17 cellular contexts compared by ENCODE assay signal in the genomic region with DNA sequence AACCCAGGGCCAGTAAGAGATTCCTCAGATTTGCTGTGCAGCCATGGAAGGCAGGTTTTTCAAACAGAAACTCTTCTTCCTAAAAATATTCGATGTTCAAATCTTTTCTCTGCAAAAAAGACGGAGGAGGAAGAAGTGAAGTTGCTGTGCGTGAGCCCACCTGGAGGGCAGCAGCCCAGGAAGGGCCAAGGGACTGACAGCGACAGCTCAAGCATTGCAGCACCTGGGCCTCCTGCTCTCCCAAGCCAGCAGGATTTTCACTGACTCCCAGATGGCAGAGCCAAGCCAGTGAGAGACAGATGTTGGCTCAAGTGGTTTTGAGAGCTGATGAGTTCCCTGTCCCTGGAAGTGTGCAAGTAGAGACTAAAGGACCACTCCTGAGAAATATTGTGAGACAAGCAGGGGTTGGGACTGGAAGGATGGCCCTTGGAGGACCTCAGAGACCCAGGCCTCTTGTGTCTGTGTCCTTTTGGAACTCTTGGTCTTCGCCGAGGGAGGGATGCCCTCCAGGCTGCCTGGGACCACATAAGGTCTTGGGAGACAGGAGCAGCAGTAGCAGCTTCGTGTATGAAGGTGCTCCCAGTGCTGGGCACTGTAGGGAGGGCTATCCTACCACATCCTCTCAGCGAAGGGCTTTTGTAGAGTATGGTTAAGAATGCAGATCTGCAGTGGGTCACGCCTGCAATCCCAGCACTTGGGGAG. TPM values are rescaled to one million over a fixed set of nuclear protein-coding genes. Genes with fewer than 3 reads are reported as not detected.
DNase-seq lines count a peak whose midpoint lies in the region; ATAC-seq and TF ChIP-seq lines count a peak whose summit lies in the region.
"Had no signal": no experiment of that assay in that cellular context is flagged by ENCODE, and none has a peak within 500 bp of the region (broad histone marks: within the 10 kb centered on the region; RNA-seq: fewer than 3 reads in every experiment).

No MANE protein-coding gene starts in this region.

- no peak overlapping the region for H3K27ac Mint-ChIP-seq in CD4-positive, alpha-beta T cell
- no peak overlapping the region for H3K27ac Mint-ChIP-seq in memory B cell
- no peak overlapping the region for H3K27ac Mint-ChIP-seq in activated naive CD4-positive, alpha-beta T cell treated with anti-CD3 and anti-CD28 coated beads for 36 hours
- H3K27ac Mint-ChIP-seq: activated T-helper 2 cell treated with anti-CD3 and anti-CD28 coated beads, Interferon-gamma antibody, Interleukin-2, Interleukin-4, amounts not matched to agents 10 μg/mL and 5 μg/mL and 100 μg/mL, durations not matched to agents 14 hours and 24 hours and 36 hours; CD14-positive monocyte; naive thymus-derived CD4-positive, alpha-beta T cell had no signal

- H3K27ac ChIP-seq in BLaER1 = no peak overlapping the region
- no peak overlapping the region for H3K27ac ChIP-seq in CD4-positive, alpha-beta T cell (ENCODE audit: low read depth, low read length)
- no peak overlapping the region for H3K27ac ChIP-seq in PC-9
- H3K27ac ChIP-seq: esophagus squamous epithelium, lower lobe of right lung, RWPE1, tibial artery had no signal

- intact Hi-C loops in CD4-positive, alpha-beta T cell (cut with DNase I, micrococcal nuclease) = loop anchor here (1.0 to 10.0 kb wide), 3 partner anchors 146 to 312 kb away; no protein-coding TSS in a partner anchor
- intact Hi-C loops in PC-9 (cut with micrococcal nuclease; ENCODE audit: unreplicated experiment) = loop anchor here (1.0 kb wide), 1 partner anchor 312 kb away; no protein-coding TSS in a partner anchor
- intact Hi-C loops in activated naive CD4-positive, alpha-beta T cell treated with anti-CD3 and anti-CD28 coated beads for 36 hours (cut with micrococcal nuclease) = loop anchor here (1.0 to 10.0 kb wide), 3 partner anchors 126 to 312 kb away; a partner anchor contains a TSS

- H3K36me3 ChIP-seq in BLaER1 (no peaks in the 10 kb centered on the region), PC-9 (ENCODE audit: low read depth) (no peaks in the 10 kb centered on the region)
- H3K36me3 ChIP-seq: esophagus squamous epithelium, lower lobe of right lung, tibial artery had no signal

- peak; percentile 11 for ATAC-seq in CD4-positive, alpha-beta T cell (ENCODE audit: poor library complexity)
- ATAC-seq in memory B cell (ENCODE audit: low read depth) (peak; percentile 15), HG03520 (IDR thresholded peaks at IDR 0.05; ENCODE audit: unreplicated experiment) (no peak)

- H3K4me1 ChIP-seq in BLaER1 (peaks cover 66% of the 10 kb centered on the region), PC-9 (replicated peaks; ENCODE audit: insufficient read depth) (peaks cover 4% of the 10 kb centered on the region; the same call in 1 of the 2 replicates)

- H3K9ac ChIP-seq in BLaER1 = no peak overlapping the region

- H3K9me3 Mint-ChIP-seq in CD4-positive, alpha-beta T cell = no peaks in the 10 kb centered on the region
- H3K9me3 Mint-ChIP-seq in memory B cell = no peaks in the 10 kb centered on the region
- no peaks in the 10 kb centered on the region for H3K9me3 Mint-ChIP-seq in activated naive CD4-positive, alpha-beta T cell treated with anti-CD3 and anti-CD28 coated beads for 36 hours
- H3K9me3 Mint-ChIP-seq: activated T-helper 2 cell treated with anti-CD3 and anti-CD28 coated beads, Interferon-gamma antibody, Interleukin-2, Interleukin-4, amounts not matched to agents 10 μg/mL and 5 μg/mL and 100 μg/mL, durations not matched to agents 14 hours and 24 hours and 36 hours; central memory CD8-positive, alpha-beta T cell; naive thymus-derived CD4-positive, alpha-beta T cell had no signal

- H3K36me3 Mint-ChIP-seq in CD4-positive, alpha-beta T cell (ENCODE audit: low read depth) = no peaks in the 10 kb centered on the region
- H3K36me3 Mint-ChIP-seq in memory B cell = no peaks in the 10 kb centered on the region
- H3K36me3 Mint-ChIP-seq in activated naive CD4-positive, alpha-beta T cell treated with anti-CD3 and anti-CD28 coated beads for 36 hours (ENCODE audit: low read depth) = no peaks in the 10 kb centered on the region
- H3K36me3 Mint-ChIP-seq: CD14-positive monocyte; naive thymus-derived CD4-positive, alpha-beta T cell had no signal

- no peak for DNase-seq in CD4-positive, alpha-beta T cell
- DNase-seq in PC-9 = no peak
- DNase-seq in memory B cell (ENCODE audit: low spot score in 2 of 2) = no peak
- DNase-seq in activated naive CD4-positive, alpha-beta T cell treated with anti-CD3 and anti-CD28 coated beads for 36 hours = no peak
- no peak for DNase-seq in NCI-H1694 treated with DMSO at 0.1 percent for 48 hours (lab: John Stamatoyannopoulos, UW)
- DNase-seq: esophagus squamous epithelium, NCI-H2081 treated with DMSO at 0.1 percent for 48 hours had no signal

- H3K4me1 Mint-ChIP-seq in CD4-positive, alpha-beta T cell (ENCODE audit: low read depth) = peaks cover 5% of the 10 kb centered on the region
- H3K4me1 Mint-ChIP-seq in memory B cell = peaks cover 8% of the 10 kb centered on the region
- H3K4me1 Mint-ChIP-seq in activated naive CD4-positive, alpha-beta T cell treated with anti-CD3 and anti-CD28 coated beads for 36 hours (ENCODE audit: low read depth) = no peaks in the 10 kb centered on the region

- no peaks in the 10 kb centered on the region for H4K20me1 ChIP-seq in BLaER1
- H4K20me1 ChIP-seq in PC-9 (ENCODE audit: insufficient read depth) = no peaks in the 10 kb centered on the region

- H3K9me3 ChIP-seq in BLaER1 (no peaks in the 10 kb centered on the region), PC-9 (ENCODE audit: insufficient read depth, low read depth) (no peaks in the 10 kb centered on the region)
- H3K9me3 ChIP-seq in CD4-positive, alpha-beta T cell (ENCODE audit: control insufficient read depth, low read length) = no peaks in the 10 kb centered on the region
- H3K9me3 ChIP-seq: esophagus squamous epithelium, lower lobe of right lung, tibial artery had no signal

- no peaks in the 10 kb centered on the region for H3K27me3 ChIP-seq in BLaER1
- no peaks in the 10 kb centered on the region for H3K27me3 ChIP-seq in CD4-positive, alpha-beta T cell (ENCODE audit: control insufficient read depth, insufficient read depth, low read length)
- no peaks in the 10 kb centered on the region for H3K27me3 ChIP-seq in PC-9 (ENCODE audit: insufficient read depth, low read depth)
- H3K27me3 ChIP-seq: esophagus squamous epithelium had no signal

- TF ChIP-seq CTCF in CD4-positive, alpha-beta T cell (IDR thresholded peaks at IDR 0.05) = no peak
- TF ChIP-seq CTCF in PC-9 (conservative IDR thresholded peaks at IDR 0.05) = no peak

- no peaks in the 10 kb centered on the region for H3K27me3 Mint-ChIP-seq in CD4-positive, alpha-beta T cell
- H3K27me3 Mint-ChIP-seq in memory B cell = peaks cover 4% of the 10 kb centered on the region
- H3K27me3 Mint-ChIP-seq in activated naive CD4-positive, alpha-beta T cell treated with anti-CD3 and anti-CD28 coated beads for 36 hours (ENCODE audit: low read depth) = no peaks in the 10 kb centered on the region
- H3K27me3 Mint-ChIP-seq: central memory CD8-positive, alpha-beta T cell had no signal

- H3K4me3 Mint-ChIP-seq in CD4-positive, alpha-beta T cell = no peak overlapping the region
- no peak overlapping the region for H3K4me3 Mint-ChIP-seq in memory B cell
- no peak overlapping the region for H3K4me3 Mint-ChIP-seq in activated naive CD4-positive, alpha-beta T cell treated with anti-CD3 and anti-CD28 coated beads for 36 hours
- H3K4me3 Mint-ChIP-seq: CD14-positive monocyte; central memory CD8-positive, alpha-beta T cell; naive thymus-derived CD4-positive, alpha-beta T cell had no signal

- POLR2A ChIA-PET in CD4-positive, alpha-beta T cell (lab: Charles Lee) = no interaction called here
- POLR2A ChIA-PET in PC-9 (lab: Charles Lee; ENCODE audit: unreplicated experiment) = no interaction called here

- no peak overlapping the region for H2AFZ ChIP-seq in PC-9

- CTCF ChIA-PET in CD4-positive, alpha-beta T cell (lab: Charles Lee) = no interaction called here
- CTCF ChIA-PET in PC-9 (lab: Charles Lee) = no interaction called here
- CTCF ChIA-PET in activated naive CD4-positive, alpha-beta T cell treated with anti-CD3 and anti-CD28 coated beads for 36 hours (lab: Charles Lee) = interaction anchor here (0.7 to 1.7 kb wide), 3 partner anchors 9 to 15 kb away, joined by 3 to 5 read pairs (median 5); no protein-coding TSS in a partner anchor

- no peaks in the 10 kb centered on the region for H3F3A ChIP-seq in PC-9 (ENCODE audit: insufficient read depth, low read depth)

- no TSS peak for BruUV-seq in PC-9 (replicated peaks; lab: Mats Ljungman, UMichigan)

- no peaks in the 10 kb centered on the region for H3K79me2 ChIP-seq in PC-9 (ENCODE audit: low read depth)

- no peak overlapping the region for H3K4me3 ChIP-seq in BLaER1
- H3K4me3 ChIP-seq in PC-9 = no peak overlapping the region
- H3K4me3 ChIP-seq: lower lobe of right lung, tibial artery had no signal

- no peaks in the 10 kb centered on the region for H3K9me2 ChIP-seq in PC-9 (ENCODE audit: insufficient read depth)

- H3K4me2 ChIP-seq in BLaER1 (peak overlapping the region; percentile 49), PC-9 (peak overlapping the region; percentile 70; the same call in 1 of the 2 replicates)

RNA-seq across cellular contexts. Expression of a gene that starts 29.3 kb away (rescaled TPM):
- total RNA-seq in CD4-positive, alpha-beta T cell = not detected
- not detected in 2 replicates for total RNA-seq in PC-9 (2021)
- not detected for total RNA-seq in activated naive CD4-positive, alpha-beta T cell treated with anti-CD3 and anti-CD28 coated beads for 36 hours
- total RNA-seq: activated CD8-positive, alpha-beta memory T cell treated with anti-CD3 and anti-CD28 coated beads for 36 hours; esophagus squamous epithelium had no signal

RNA-seq across cellular contexts. Expression of a gene that starts 41.0 kb away (rescaled TPM):
- 100 to 1,000 TPM; 176 to 188 TPM for total RNA-seq in CD4-positive, alpha-beta T cell
- total RNA-seq in PC-9 (2021) = 411 and 443 TPM in 2 replicates
- total RNA-seq in activated naive CD4-positive, alpha-beta T cell treated with anti-CD3 and anti-CD28 coated beads for 36 hours = 100 to 1,000 TPM; 125 TPM
